In the genomic region with DNA sequence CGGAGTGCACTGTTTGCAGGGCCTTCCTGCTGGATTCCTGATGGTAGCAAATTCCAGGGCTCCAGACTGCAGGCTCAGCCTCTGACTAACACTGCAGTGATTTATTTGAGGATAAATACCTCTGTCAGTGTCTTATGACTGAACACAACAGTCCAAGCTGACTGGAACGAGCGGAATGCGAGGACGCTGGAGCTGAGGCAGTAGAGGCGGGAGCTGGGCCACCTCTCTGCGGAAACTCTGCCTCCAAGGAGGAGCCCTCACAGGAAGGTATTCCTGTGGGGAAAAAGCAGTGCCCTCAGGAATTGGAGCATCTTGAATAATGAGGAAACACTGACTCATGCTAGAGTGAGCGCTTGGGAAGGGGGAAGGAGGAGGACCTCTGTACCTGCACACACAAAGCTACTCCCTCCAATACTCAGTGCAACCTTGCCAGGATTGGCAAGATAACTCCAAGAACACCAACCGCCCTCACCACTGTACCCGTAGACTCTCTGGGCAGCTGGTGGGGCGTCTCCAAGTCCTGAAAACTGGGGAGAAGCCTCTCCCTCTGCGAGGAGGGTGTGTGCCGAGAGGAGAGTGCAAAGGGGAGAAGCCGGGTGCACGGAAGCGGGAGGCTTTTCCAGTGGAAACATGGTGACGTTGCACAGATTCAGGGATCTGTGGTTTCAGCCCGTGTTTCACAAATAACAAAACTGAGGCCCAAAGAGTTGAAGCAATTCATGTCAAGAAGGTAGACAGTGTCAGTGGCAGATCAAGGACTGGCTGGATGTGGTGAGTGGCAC, we compare ENCODE assay signal across 8 cellular contexts. TPM values are rescaled to one million over a fixed set of nuclear protein-coding genes. Genes with fewer than 3 reads are reported as not detected.
DNase-seq lines count a peak whose midpoint lies in the region; ATAC-seq and TF ChIP-seq lines count a peak whose summit lies in the region.

No MANE protein-coding gene starts in this region.

- no peaks in the 10 kb centered on the region for H3K27me3 ChIP-seq in neural progenitor cell

- H3K4me1 Mint-ChIP-seq in neural progenitor cell: peaks cover 59% of the 10 kb centered on the region
- peaks cover 11% of the 10 kb centered on the region for H3K4me1 Mint-ChIP-seq in activated naive CD4-positive, alpha-beta T cell treated with anti-CD3 and anti-CD28 coated beads for 36 hours (ENCODE audit: low read depth)
- peaks cover 6% of the 10 kb centered on the region for H3K4me1 Mint-ChIP-seq in activated T-helper 17 cell treated with anti-CD3 and anti-CD28 coated beads, Interleukin-2, amount 50 U/mL, for 72 hours

- no peak for TF ChIP-seq CTCF in fibroblast of mammary gland (conservative IDR thresholded peaks at IDR 0.05; ENCODE audit: control insufficient read depth, insufficient read depth, low read depth, low read length)
- no peak for TF ChIP-seq CTCF in neural progenitor cell (IDR thresholded peaks at IDR 0.05)

- H3K27ac ChIP-seq in SK-N-MC (peak overlapping the region; percentile 89), neural progenitor cell (peak overlapping the region; percentile 92)

- peaks cover 21% of the 10 kb centered on the region for H3F3A ChIP-seq in neural progenitor cell (ENCODE audit: low read depth)

- peaks cover 46% of the 10 kb centered on the region for H3K36me3 Mint-ChIP-seq in neural progenitor cell
- peaks cover 35% of the 10 kb centered on the region for H3K36me3 Mint-ChIP-seq in activated naive CD4-positive, alpha-beta T cell treated with anti-CD3 and anti-CD28 coated beads for 36 hours (ENCODE audit: low read depth)
- H3K36me3 Mint-ChIP-seq in activated T-helper 17 cell treated with anti-CD3 and anti-CD28 coated beads, Interleukin-2, amount 50 U/mL, for 72 hours (ENCODE audit: low read depth): peaks cover 55% of the 10 kb centered on the region

- peak overlapping the region; percentile 55 for H3K4me2 ChIP-seq in neural progenitor cell

- peaks cover 60% of the 10 kb centered on the region for H4K20me1 ChIP-seq in neural progenitor cell (ENCODE audit: low read depth)

- no peaks in the 10 kb centered on the region for H3K27me3 Mint-ChIP-seq in neural progenitor cell (ENCODE audit: insufficient read depth, low read depth)
- no peaks in the 10 kb centered on the region for H3K27me3 Mint-ChIP-seq in activated naive CD4-positive, alpha-beta T cell treated with anti-CD3 and anti-CD28 coated beads for 36 hours (ENCODE audit: low read depth)
- H3K27me3 Mint-ChIP-seq in activated T-helper 17 cell treated with anti-CD3 and anti-CD28 coated beads, Interleukin-2, amount 50 U/mL, for 72 hours: no peaks in the 10 kb centered on the region

- DNase-seq in DMS114 treated with DMSO at 0.1 percent for 48 hours (lab: John Stamatoyannopoulos, UW; ENCODE audit: unreplicated experiment) (peak; percentile 20), SK-N-MC (ENCODE audit: low read depth, low spot score) (peak; percentile 34), fibroblast of mammary gland (ENCODE audit: low read depth) (peak; percentile 99), neural progenitor cell (ENCODE audit: low spot score) (peak; percentile 86)
- DNase-seq in activated naive CD4-positive, alpha-beta T cell treated with anti-CD3 and anti-CD28 coated beads for 36 hours: no peak
- no peak for DNase-seq in activated CD4-positive, CD25-positive, alpha-beta regulatory T cell (lab: John Stamatoyannopoulos, UW)

- CTCF ChIA-PET in activated naive CD4-positive, alpha-beta T cell treated with anti-CD3 and anti-CD28 coated beads for 36 hours (lab: Charles Lee): interaction anchor here (0.6 kb wide), 1 partner anchor 1082 kb away, joined by 4 read pairs; no protein-coding TSS in a partner anchor

- peaks cover 90% of the 10 kb centered on the region for H3K79me2 ChIP-seq in neural progenitor cell (ENCODE audit: low read depth)

- no peak for ATAC-seq in activated T-helper 17 cell treated with anti-CD3 and anti-CD28 coated beads, Interleukin-2, amount 50 U/mL, for 72 hours (replicated peaks)
- ATAC-seq in GM21528 (IDR thresholded peaks at IDR 0.05; ENCODE audit: low FRiP score, unreplicated experiment): no peak

- H3K9me3 ChIP-seq in SK-N-MC (ENCODE audit: low read depth, low read length) (no peaks in the 10 kb centered on the region), neural progenitor cell (ENCODE audit: low read depth) (no peaks in the 10 kb centered on the region)

- intact Hi-C loops in activated naive CD4-positive, alpha-beta T cell treated with anti-CD3 and anti-CD28 coated beads for 36 hours (cut with micrococcal nuclease): no loop called here

- no peak overlapping the region for H2AFZ ChIP-seq in neural progenitor cell (replicated peaks)

- H3K4me1 ChIP-seq in neural progenitor cell: peaks cover 48% of the 10 kb centered on the region

- H3K9ac ChIP-seq in SK-N-MC (ENCODE audit: insufficient read length) (no peak overlapping the region), neural progenitor cell (no peak overlapping the region)

- H3K9me3 Mint-ChIP-seq in neural progenitor cell: peaks cover 26% of the 10 kb centered on the region
- H3K9me3 Mint-ChIP-seq in activated naive CD4-positive, alpha-beta T cell treated with anti-CD3 and anti-CD28 coated beads for 36 hours: peaks cover 3% of the 10 kb centered on the region
- H3K9me3 Mint-ChIP-seq in activated T-helper 17 cell treated with anti-CD3 and anti-CD28 coated beads, Interleukin-2, amount 50 U/mL, for 72 hours: no peaks in the 10 kb centered on the region

- H3K4me3 ChIP-seq in SK-N-MC (peak overlapping the region; percentile 48), fibroblast of mammary gland (ENCODE audit: control insufficient read depth, low read depth, low read length) (no peak overlapping the region), neural progenitor cell (no peak overlapping the region)

- H3K4me3 Mint-ChIP-seq in neural progenitor cell: peak overlapping the region; percentile 63
- H3K4me3 Mint-ChIP-seq in activated naive CD4-positive, alpha-beta T cell treated with anti-CD3 and anti-CD28 coated beads for 36 hours: no peak overlapping the region
- H3K4me3 Mint-ChIP-seq in activated T-helper 17 cell treated with anti-CD3 and anti-CD28 coated beads, Interleukin-2, amount 50 U/mL, for 72 hours: no peak overlapping the region

- H3K27ac Mint-ChIP-seq in neural progenitor cell: peak overlapping the region; percentile 33
- H3K27ac Mint-ChIP-seq in activated naive CD4-positive, alpha-beta T cell treated with anti-CD3 and anti-CD28 coated beads for 36 hours: no peak overlapping the region
- H3K27ac Mint-ChIP-seq in activated T-helper 17 cell treated with anti-CD3 and anti-CD28 coated beads, Interleukin-2, amount 50 U/mL, for 72 hours: no peak overlapping the region

- peaks cover 4% of the 10 kb centered on the region; the same call in 1 of the 2 replicates for H3K36me3 ChIP-seq in SK-N-MC (ENCODE audit: insufficient read depth, low read length)
- H3K36me3 ChIP-seq in neural progenitor cell: no peaks in the 10 kb centered on the region

RNA-seq across cellular contexts. Expression of gene VGLL4, which starts 43.0 kb away (rescaled TPM):
- total RNA-seq in neural progenitor cell (ENCODE audit: low replicate concordance): 82.6 and 111 TPM in 2 replicates
- total RNA-seq in activated naive CD4-positive, alpha-beta T cell treated with anti-CD3 and anti-CD28 coated beads for 36 hours: 1 to 10 TPM; 6.3 to 7.7 TPM
- 10 to 100 TPM; 34.3 to 42.4 TPM for total RNA-seq in activated T-helper 17 cell treated with anti-CD3 and anti-CD28 coated beads, Interleukin-2, amount 50 U/mL, for 72 hours

Comparison
In these comparisons a context has a peak if more than half of its experiments do, and no peak if none do; other contexts are left out.
1. DNase-seq: peak in DMS114 treated with DMSO at 0.1 percent for 48 hours (single experiment), SK-N-MC (single experiment), fibroblast of mammary gland (single experiment) and neural progenitor cell (single experiment); none in activated naive CD4-positive, alpha-beta T cell treated with anti-CD3 and anti-CD28 coated beads for 36 hours (single experiment) and activated CD4-positive, CD25-positive, alpha-beta regulatory T cell (0 of 4).